1 cellular context compared by ENCODE assay signal in the genomic region with DNA sequence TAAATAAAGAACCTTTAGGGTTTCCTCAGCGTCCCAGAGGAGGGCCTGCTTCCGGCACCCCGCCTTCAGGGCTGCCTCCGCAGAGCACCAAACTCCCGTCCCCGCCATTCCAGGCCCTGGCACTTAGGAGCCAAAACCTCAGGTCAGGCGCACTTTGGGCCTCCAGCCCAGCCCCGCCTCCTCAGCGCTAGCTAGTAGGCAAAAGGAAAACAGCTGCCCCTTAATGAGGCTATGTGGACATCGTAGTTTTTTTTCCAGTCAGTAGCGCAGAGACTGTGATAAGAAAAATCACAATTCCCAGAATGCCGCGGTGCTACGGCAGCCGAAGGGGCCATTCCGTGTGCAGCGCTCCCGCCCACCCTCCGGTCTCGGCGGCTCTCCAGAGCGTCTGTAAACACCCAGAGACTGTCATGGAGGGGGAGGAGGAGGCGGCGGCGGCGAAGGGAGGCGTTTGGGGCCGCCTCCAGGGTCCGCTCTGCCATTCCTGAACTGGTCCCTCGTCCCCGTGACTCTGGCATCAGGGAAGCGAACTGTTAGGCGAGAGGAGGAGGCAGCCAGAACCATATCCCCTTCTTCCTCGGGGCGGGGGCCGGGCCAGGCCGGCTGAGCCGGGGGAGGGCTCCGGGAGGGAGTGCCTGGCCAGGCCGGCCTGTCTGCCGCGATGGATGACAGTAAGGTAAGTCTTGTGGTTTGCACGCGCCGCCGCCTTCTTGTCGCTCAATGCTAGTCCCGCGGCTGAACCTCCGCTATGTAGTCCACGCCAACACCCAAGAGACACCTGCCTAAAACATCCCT.
TF ChIP-seq lines count a peak whose summit lies in the region.

A gene with protein sequence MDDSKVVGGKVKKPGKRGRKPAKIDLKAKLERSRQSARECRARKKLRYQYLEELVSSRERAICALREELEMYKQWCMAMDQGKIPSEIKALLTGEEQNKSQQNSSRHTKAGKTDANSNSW (plus strand): TSS at position 365 of the 795 bp plus-strand sequence. CDS start 297 bp downstream, at position 662.

TF ChIP-seq in H1, 55 proteins besides CTCF, POLR2A, EP300 and RAD21 (continued from another document):
- peak; percentile 37 for TF ChIP-seq RBBP5 (IDR thresholded peaks at IDR 0.05; ENCODE audit: borderline replicate concordance, low read depth, low read length)
- no peak for TF ChIP-seq JUND (IDR thresholded peaks at IDR 0.05; ENCODE audit: low read length)
